Comparison of ENCODE assay signal across 1 cellular context in the genomic region with DNA sequence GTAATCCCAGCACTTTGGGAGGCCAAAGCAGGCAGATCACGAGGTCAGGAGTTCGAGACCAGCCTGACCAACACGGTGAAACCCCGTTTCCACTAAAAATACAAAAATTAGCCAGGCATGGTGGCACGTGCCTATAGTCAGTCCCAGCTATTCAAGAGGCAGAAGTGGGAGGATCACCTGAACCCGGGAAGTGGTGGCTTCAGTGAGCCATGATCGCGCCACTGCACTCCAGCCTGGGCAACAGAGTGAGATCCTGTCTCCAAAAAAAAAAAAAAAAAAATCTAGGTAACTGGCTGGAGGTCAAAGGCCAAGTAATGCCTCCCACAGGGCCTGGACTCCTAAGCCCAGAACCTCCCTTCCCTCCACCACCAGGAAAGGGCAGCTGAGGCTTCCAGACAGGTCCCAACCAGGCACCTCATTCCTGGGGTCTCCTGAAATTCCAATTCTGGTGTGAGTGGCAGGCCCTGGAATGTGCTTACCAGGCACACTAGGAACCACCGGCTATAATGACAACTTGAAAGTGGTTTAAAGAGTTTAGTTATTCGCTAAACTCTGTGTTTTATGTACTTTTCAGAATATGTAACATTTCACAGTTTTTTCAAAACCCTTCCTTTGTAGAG.
TF ChIP-seq lines count a peak whose summit lies in the region.

No MANE protein-coding gene starts in this region.

TF ChIP-seq in HCT116, 20 proteins besides CTCF, POLR2A, EP300 and RAD21:
- TF ChIP-seq, protein P1, sequence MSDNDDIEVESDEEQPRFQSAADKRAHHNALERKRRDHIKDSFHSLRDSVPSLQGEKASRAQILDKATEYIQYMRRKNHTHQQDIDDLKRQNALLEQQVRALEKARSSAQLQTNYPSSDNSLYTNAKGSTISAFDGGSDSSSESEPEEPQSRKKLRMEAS (IDR thresholded peaks at IDR 0.05), result no peak
- TF ChIP-seq, protein P2, sequence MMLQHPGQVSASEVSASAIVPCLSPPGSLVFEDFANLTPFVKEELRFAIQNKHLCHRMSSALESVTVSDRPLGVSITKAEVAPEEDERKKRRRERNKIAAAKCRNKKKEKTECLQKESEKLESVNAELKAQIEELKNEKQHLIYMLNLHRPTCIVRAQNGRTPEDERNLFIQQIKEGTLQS (IDR thresholded peaks at IDR 0.05), result no peak
- no peak for TF ChIP-seq SIN3A (IDR thresholded peaks at IDR 0.05; ENCODE audit: low read depth)
- TF ChIP-seq EZH2phosphoT487 (IDR thresholded peaks at IDR 0.05; ENCODE audit: borderline replicate concordance), result no peak
- no peak for TF ChIP-seq FOSL1 (IDR thresholded peaks at IDR 0.05; ENCODE audit: low read depth)
- TF ChIP-seq, protein P3, sequence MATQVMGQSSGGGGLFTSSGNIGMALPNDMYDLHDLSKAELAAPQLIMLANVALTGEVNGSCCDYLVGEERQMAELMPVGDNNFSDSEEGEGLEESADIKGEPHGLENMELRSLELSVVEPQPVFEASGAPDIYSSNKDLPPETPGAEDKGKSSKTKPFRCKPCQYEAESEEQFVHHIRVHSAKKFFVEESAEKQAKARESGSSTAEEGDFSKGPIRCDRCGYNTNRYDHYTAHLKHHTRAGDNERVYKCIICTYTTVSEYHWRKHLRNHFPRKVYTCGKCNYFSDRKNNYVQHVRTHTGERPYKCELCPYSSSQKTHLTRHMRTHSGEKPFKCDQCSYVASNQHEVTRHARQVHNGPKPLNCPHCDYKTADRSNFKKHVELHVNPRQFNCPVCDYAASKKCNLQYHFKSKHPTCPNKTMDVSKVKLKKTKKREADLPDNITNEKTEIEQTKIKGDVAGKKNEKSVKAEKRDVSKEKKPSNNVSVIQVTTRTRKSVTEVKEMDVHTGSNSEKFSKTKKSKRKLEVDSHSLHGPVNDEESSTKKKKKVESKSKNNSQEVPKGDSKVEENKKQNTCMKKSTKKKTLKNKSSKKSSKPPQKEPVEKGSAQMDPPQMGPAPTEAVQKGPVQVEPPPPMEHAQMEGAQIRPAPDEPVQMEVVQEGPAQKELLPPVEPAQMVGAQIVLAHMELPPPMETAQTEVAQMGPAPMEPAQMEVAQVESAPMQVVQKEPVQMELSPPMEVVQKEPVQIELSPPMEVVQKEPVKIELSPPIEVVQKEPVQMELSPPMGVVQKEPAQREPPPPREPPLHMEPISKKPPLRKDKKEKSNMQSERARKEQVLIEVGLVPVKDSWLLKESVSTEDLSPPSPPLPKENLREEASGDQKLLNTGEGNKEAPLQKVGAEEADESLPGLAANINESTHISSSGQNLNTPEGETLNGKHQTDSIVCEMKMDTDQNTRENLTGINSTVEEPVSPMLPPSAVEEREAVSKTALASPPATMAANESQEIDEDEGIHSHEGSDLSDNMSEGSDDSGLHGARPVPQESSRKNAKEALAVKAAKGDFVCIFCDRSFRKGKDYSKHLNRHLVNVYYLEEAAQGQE (IDR thresholded peaks at IDR 0.05; ENCODE audit: low read depth), result no peak
- no peak for TF ChIP-seq YY1 (IDR thresholded peaks at IDR 0.05; ENCODE audit: extremely low read depth, insufficient replicate concordance, low read depth, low read length)
- TF ChIP-seq ZFX (IDR thresholded peaks at IDR 0.05), result no peak
- TF ChIP-seq EZH2 (IDR thresholded peaks at IDR 0.05), result no peak
- no peak for TF ChIP-seq EGR1 (IDR thresholded peaks at IDR 0.05; ENCODE audit: low read depth)
- TF ChIP-seq JUND (IDR thresholded peaks at IDR 0.05), result no peak
- TF ChIP-seq, protein P4, sequence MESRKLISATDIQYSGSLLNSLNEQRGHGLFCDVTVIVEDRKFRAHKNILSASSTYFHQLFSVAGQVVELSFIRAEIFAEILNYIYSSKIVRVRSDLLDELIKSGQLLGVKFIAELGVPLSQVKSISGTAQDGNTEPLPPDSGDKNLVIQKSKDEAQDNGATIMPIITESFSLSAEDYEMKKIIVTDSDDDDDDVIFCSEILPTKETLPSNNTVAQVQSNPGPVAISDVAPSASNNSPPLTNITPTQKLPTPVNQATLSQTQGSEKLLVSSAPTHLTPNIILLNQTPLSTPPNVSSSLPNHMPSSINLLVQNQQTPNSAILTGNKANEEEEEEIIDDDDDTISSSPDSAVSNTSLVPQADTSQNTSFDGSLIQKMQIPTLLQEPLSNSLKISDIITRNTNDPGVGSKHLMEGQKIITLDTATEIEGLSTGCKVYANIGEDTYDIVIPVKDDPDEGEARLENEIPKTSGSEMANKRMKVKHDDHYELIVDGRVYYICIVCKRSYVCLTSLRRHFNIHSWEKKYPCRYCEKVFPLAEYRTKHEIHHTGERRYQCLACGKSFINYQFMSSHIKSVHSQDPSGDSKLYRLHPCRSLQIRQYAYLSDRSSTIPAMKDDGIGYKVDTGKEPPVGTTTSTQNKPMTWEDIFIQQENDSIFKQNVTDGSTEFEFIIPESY (IDR thresholded peaks at IDR 0.05; ENCODE audit: extremely low read depth, insufficient replicate concordance, low read length), result no peak
- TF ChIP-seq SRF (IDR thresholded peaks at IDR 0.05; ENCODE audit: low read depth), result no peak
- TF ChIP-seq ZNF274 (IDR thresholded peaks at IDR 0.05; ENCODE audit: low read depth, low read length), result no peak
- TF ChIP-seq CEBPB (IDR thresholded peaks at IDR 0.05; ENCODE audit: low read depth), result no peak
- no peak for TF ChIP-seq CBX3 (IDR thresholded peaks at IDR 0.05; ENCODE audit: low read depth)
- no peak for TF ChIP-seq SP1 (IDR thresholded peaks at IDR 0.05; ENCODE audit: low read depth)
- TF ChIP-seq POLR2AphosphoS5 (IDR thresholded peaks at IDR 0.05; ENCODE audit: low read depth, low read length), result no peak
- TF ChIP-seq TCF7L2 (IDR thresholded peaks at IDR 0.05; ENCODE audit: borderline replicate concordance, extremely low read depth, insufficient read depth, insufficient read length), result no peak
